ENCODE assay signal across 14 cellular contexts in genomic region chr17:60671482-60671881, GRCh38.
"Had no signal": no experiment of that assay in that cellular context is flagged by ENCODE, and none has a peak within 500 bp of the region (broad histone marks: within the 10 kb centered on the region; RNA-seq: fewer than 3 reads in every experiment).

No MANE protein-coding gene starts in this region.

- DNase-seq: activated CD4-positive, alpha-beta T cell treated with anti-CD3 and anti-CD28 coated beads, Interleukin-2, amount 10 ng/mL, durations not matched to agents 7 days and 5 days; activated CD8-positive, alpha-beta memory T cell treated with anti-CD3 and anti-CD28 coated beads, Interleukin-2, amount 50 U/mL, for 48 hours; activated gamma-delta T cell; activated T-cell treated with anti-CD3 and anti-CD28 coated beads, Interleukin-2, amount 50 U/mL, for 72 hours; effector memory CD8-positive, alpha-beta T cell; islet precursor cell; naive B cell; retina; stimulated activated naive CD8-positive, alpha-beta T cell treated with anti-CD3 and anti-CD28 coated beads, Interleukin-15, Interleukin-2, amounts not matched to agents 100 U/mL and 50 U/mL, for 24 hours had no signal

- H3K27ac ChIP-seq: neutrophil, upper lobe of left lung had no signal

- H3K4me3 Mint-ChIP-seq: activated CD4-positive, alpha-beta T cell treated with anti-CD3 and anti-CD28 coated beads, Interleukin-2, amount 10 ng/mL, durations not matched to agents 7 days and 5 days; activated naive CD8-positive, alpha-beta T cell; activated T-cell treated with anti-CD3 and anti-CD28 coated beads, Interleukin-2, amount 50 U/mL, for 72 hours; dendritic cell treated with granulocyte-macrophage colony-stimulating factor and Interleukin-4, amounts not matched to agents 40 ng/mL and 50 ng/mL, for 4 days; effector memory CD8-positive, alpha-beta T cell; naive B cell had no signal

- H3K27ac Mint-ChIP-seq: activated CD4-positive, alpha-beta T cell treated with anti-CD3 and anti-CD28 coated beads, Interleukin-2, amount 10 ng/mL, durations not matched to agents 7 days and 5 days; activated naive CD8-positive, alpha-beta T cell; activated T-cell treated with anti-CD3 and anti-CD28 coated beads, Interleukin-2, amount 50 U/mL, for 72 hours; brain; dendritic cell treated with granulocyte-macrophage colony-stimulating factor and Interleukin-4, amounts not matched to agents 40 ng/mL and 50 ng/mL, for 4 days; effector memory CD8-positive, alpha-beta T cell had no signal

- ATAC-seq: activated T-cell treated with anti-CD3 and anti-CD28 coated beads, Interleukin-2, amount 50 U/mL, for 72 hours; effector memory CD8-positive, alpha-beta T cell; stimulated activated naive CD8-positive, alpha-beta T cell treated with anti-CD3 and anti-CD28 coated beads, Interleukin-15, Interleukin-2, amounts not matched to agents 100 U/mL and 50 U/mL, for 24 hours had no signal

- H3K9me3 Mint-ChIP-seq: brain; effector memory CD8-positive, alpha-beta T cell had no signal

- H3K27me3 Mint-ChIP-seq: activated CD4-positive, alpha-beta T cell treated with anti-CD3 and anti-CD28 coated beads, Interleukin-2, amount 10 ng/mL, durations not matched to agents 7 days and 5 days; activated naive CD8-positive, alpha-beta T cell; dendritic cell treated with granulocyte-macrophage colony-stimulating factor and Interleukin-4, amounts not matched to agents 40 ng/mL and 50 ng/mL, for 4 days; effector memory CD8-positive, alpha-beta T cell; naive B cell had no signal

- H3K27me3 ChIP-seq: neutrophil, upper lobe of left lung had no signal

- H3K4me3 ChIP-seq: upper lobe of left lung had no signal

- H3K9me3 ChIP-seq: neutrophil, upper lobe of left lung had no signal

- H3K36me3 Mint-ChIP-seq: activated naive CD8-positive, alpha-beta T cell; naive B cell had no signal
